Comparison of ENCODE assay signal across 11 cellular contexts in genomic region chr1:44803062-44803311, GRCh38. TPM values are rescaled to one million over a fixed set of nuclear protein-coding genes. Genes with fewer than 3 reads are reported as not detected.
DNase-seq lines count a peak whose midpoint lies in the region; TF ChIP-seq lines count a peak whose summit lies in the region.
"Had no signal": no experiment of that assay in that cellular context is flagged by ENCODE, and none has a peak within 500 bp of the region (broad histone marks: within the 10 kb centered on the region; RNA-seq: fewer than 3 reads in every experiment).

No MANE protein-coding gene starts in this region.

- peak overlapping the region; percentile 90 for H3K27ac Mint-ChIP-seq in activated naive CD4-positive, alpha-beta T cell treated with anti-CD3 and anti-CD28 coated beads, Interleukin-2, amount 50 U/mL, for 24 hours

- H2BK120ac ChIP-seq in mesenchymal stem cell (ENCODE audit: low read depth, low read length), result no peak overlapping the region

- no peak for TF ChIP-seq EP300 in tibial nerve (IDR thresholded peaks at IDR 0.05)

- no peak for TF ChIP-seq CTCF in ascending aorta (IDR thresholded peaks at IDR 0.05)
- TF ChIP-seq CTCF in tibial nerve (IDR thresholded peaks at IDR 0.05), result no peak
- no peak for TF ChIP-seq CTCF in colonic mucosa (IDR thresholded peaks at IDR 0.05)

- WGBS in mesenchymal stem cell, result 99% methylated on average over 6 of the region's 9 CpGs
- 90 to 91% methylated on average over 9 of the region's 9 CpGs for WGBS in tibial nerve, 2 donors

- no peak for TF ChIP-seq POLR2A in tibial nerve (IDR thresholded peaks at IDR 0.05)

- peak overlapping the region; percentile 96 to 99 for H3K27ac ChIP-seq in ascending aorta
- no peak overlapping the region for H3K27ac ChIP-seq in mesenchymal stem cell (ENCODE audit: low read length, poor library complexity, severe bottlenecking)
- H3K27ac ChIP-seq in tibial nerve, result peak overlapping the region; percentile 19 to 100 (median 98)
- no peak overlapping the region for H3K27ac ChIP-seq in colonic mucosa

- H3K9me3 Mint-ChIP-seq in activated naive CD4-positive, alpha-beta T cell treated with anti-CD3 and anti-CD28 coated beads, Interleukin-2, amount 50 U/mL, for 24 hours, result no peaks in the 10 kb centered on the region

- peaks cover 7% of the 10 kb centered on the region for H3K79me1 ChIP-seq in mesenchymal stem cell (replicated peaks; ENCODE audit: low read length, poor library complexity, severe bottlenecking)

- no peaks in the 10 kb centered on the region for H3K27me3 ChIP-seq in ascending aorta
- H3K27me3 ChIP-seq in mesenchymal stem cell (ENCODE audit: control insufficient read depth in 1 of 2, insufficient read depth in 1 of 2, low read length in 2 of 2), result no peaks in the 10 kb centered on the region
- no peaks in the 10 kb centered on the region for H3K27me3 ChIP-seq in tibial nerve
- no peaks in the 10 kb centered on the region for H3K27me3 ChIP-seq in colonic mucosa

- H2BK15ac ChIP-seq in mesenchymal stem cell (ENCODE audit: low read depth, poor library complexity, severe bottlenecking), result no peak overlapping the region

- peak overlapping the region; percentile 4 for H4K8ac ChIP-seq in mesenchymal stem cell (ENCODE audit: low read length)

- H3K4me1 ChIP-seq in ascending aorta (peaks cover 32 to 55% of the 10 kb centered on the region in 2 donors), mesenchymal stem cell (ENCODE audit: control insufficient read depth, insufficient read depth, low read depth, low read length) (peaks cover 61% of the 10 kb centered on the region), tibial nerve (peaks cover 0 to 77% (median 44%) of the 10 kb centered on the region in 4 donors), colonic mucosa (peaks cover 21% of the 10 kb centered on the region)

- intact Hi-C loops in ascending aorta (cut with DNase I), result loop anchor here (5.0 to 10.0 kb wide), 3 partner anchors 144 to 692 kb away; partner anchors contain the start of gene TESK2
- intact Hi-C loops in colonic mucosa (cut with DNase I), result no loop called here

- H2BK5ac ChIP-seq in mesenchymal stem cell (ENCODE audit: low read depth, low read length, poor library complexity, severe bottlenecking), result no peak overlapping the region

- no peak for DNase-seq in activated naive CD4-positive, alpha-beta T cell treated with anti-CD3 and anti-CD28 coated beads, Interleukin-2, amount 50 U/mL, for 16 hours
- DNase-seq in ascending aorta (ENCODE audit: low spot score in 2 of 2), result no peak
- no peak for DNase-seq in mesenchymal stem cell
- DNase-seq in tibial nerve (ENCODE audit: low spot score in 2 of 2), result no peak
- DNase-seq in putamen (ENCODE audit: low spot score), result no peak
- DNase-seq in NCI-H446 treated with DMSO at 0.1 percent for 48 hours (lab: John Stamatoyannopoulos, UW), result no peak
- DNase-seq in colonic mucosa, result no peak
- DNase-seq: activated CD4-positive, alpha-beta T cell treated with anti-CD3 and anti-CD28 coated beads, Interleukin-2, amount 50 U/mL, for 4 hours; OCI-M1; stimulated activated CD4-positive, alpha-beta T cell treated with anti-CD3 and anti-CD28 coated beads, Interleukin-1b, Interleukin-23, amount 100 ng/mL, for 48 hours had no signal

- H3K9ac ChIP-seq in mesenchymal stem cell (ENCODE audit: low read length) (peak overlapping the region; percentile 94), colonic mucosa (ENCODE audit: low read depth in 2 of 2, low read length in 2 of 2) (peak overlapping the region in 1 of 2 donors; percentile 38)

- no peaks in the 10 kb centered on the region for H3K27me3 Mint-ChIP-seq in activated naive CD4-positive, alpha-beta T cell treated with anti-CD3 and anti-CD28 coated beads, Interleukin-2, amount 50 U/mL, for 24 hours

- H3K36me3 ChIP-seq in ascending aorta, result peaks cover 34 to 50% of the 10 kb centered on the region in 2 donors
- peaks cover 52 to 53% of the 10 kb centered on the region in 2 experiments for H3K36me3 ChIP-seq in mesenchymal stem cell (ENCODE audit: control insufficient read depth in 1 of 2, insufficient read depth in 2 of 2, low read depth in 1 of 2, low read length in 2 of 2)
- H3K36me3 ChIP-seq in tibial nerve, result peaks cover 0 to 45% (median 6%) of the 10 kb centered on the region in 3 donors
- H3K36me3 ChIP-seq in colonic mucosa, result peaks cover 13% of the 10 kb centered on the region

- H3K4me3 ChIP-seq in ascending aorta (peak overlapping the region; percentile 85 to 91), mesenchymal stem cell (ENCODE audit: insufficient read depth in 1 of 2, low read depth in 1 of 2, low read length in 2 of 2) (peak overlapping the region in 1 of 2 experiments; percentile 90), tibial nerve (no peak overlapping the region), colonic mucosa (no peak overlapping the region)

- H2BK12ac ChIP-seq in mesenchymal stem cell (ENCODE audit: low read length in 2 of 2), result peak overlapping the region; percentile 49 to 56

- H3K36me3 Mint-ChIP-seq in activated naive CD4-positive, alpha-beta T cell treated with anti-CD3 and anti-CD28 coated beads, Interleukin-2, amount 50 U/mL, for 24 hours, result peaks cover 28% of the 10 kb centered on the region

- H3K23ac ChIP-seq in mesenchymal stem cell (ENCODE audit: low read length in 2 of 2), result peak overlapping the region in 1 of 2 experiments; percentile 10

- peak overlapping the region in 1 of 2 experiments; percentile 86 for H3K14ac ChIP-seq in mesenchymal stem cell (ENCODE audit: low read length in 2 of 2)

- H3K4me2 ChIP-seq in mesenchymal stem cell (ENCODE audit: low read length, poor library complexity, severe bottlenecking), result no peak overlapping the region

- H2AK5ac ChIP-seq in mesenchymal stem cell (ENCODE audit: low read length, severe bottlenecking), result no peak overlapping the region

- peak overlapping the region; percentile 98 for H3K4me3 Mint-ChIP-seq in activated naive CD4-positive, alpha-beta T cell treated with anti-CD3 and anti-CD28 coated beads, Interleukin-2, amount 50 U/mL, for 24 hours

- H3K18ac ChIP-seq in mesenchymal stem cell (ENCODE audit: low read depth in 1 of 2, low read length in 2 of 2), result peak overlapping the region in 1 of 2 experiments; percentile 61

- no peaks in the 10 kb centered on the region for H3K9me3 ChIP-seq in ascending aorta
- H3K9me3 ChIP-seq in mesenchymal stem cell (ENCODE audit: control insufficient read depth, low read length), result no peaks in the 10 kb centered on the region
- H3K9me3 ChIP-seq in tibial nerve, result no peaks in the 10 kb centered on the region
- no peaks in the 10 kb centered on the region for H3K9me3 ChIP-seq in colonic mucosa

- H2AFZ ChIP-seq in mesenchymal stem cell (ENCODE audit: low read depth, low read length), result no peak overlapping the region

- H3K4me1 Mint-ChIP-seq in activated naive CD4-positive, alpha-beta T cell treated with anti-CD3 and anti-CD28 coated beads, Interleukin-2, amount 50 U/mL, for 24 hours, result peaks cover 51% of the 10 kb centered on the region

- peak overlapping the region; percentile 45 for H4K91ac ChIP-seq in mesenchymal stem cell (ENCODE audit: low read length)

- no peak overlapping the region for H3K4ac ChIP-seq in mesenchymal stem cell (ENCODE audit: low read depth in 1 of 2, low read length in 2 of 2)

RNA-seq across cellular contexts. Expression of gene PLK3, which starts 2.8 kb away (rescaled TPM):
- 107 TPM for total RNA-seq in ascending aorta
- polyA plus RNA-seq in mesenchymal stem cell (2013, experiment 1 of 2), result 28.1 TPM
- polyA plus RNA-seq in mesenchymal stem cell (2013, experiment 2 of 2), result 26.8 TPM
- 10 to 100 TPM; 10.6 to 29.3 (median 26.3) TPM for total RNA-seq in tibial nerve
- total RNA-seq in colonic mucosa, result 1 to 10 TPM; 7.7 to 8.8 TPM

RNA-seq across cellular contexts. Expression of gene DYNLT4, which starts 4.2 kb away (rescaled TPM):
- total RNA-seq in ascending aorta, result not detected
- polyA plus RNA-seq in mesenchymal stem cell (2013, experiment 1 of 2), result 0.08 TPM
- 0.11 TPM for polyA plus RNA-seq in mesenchymal stem cell (2013, experiment 2 of 2)
- 1 to 10 TPM in 2 of 4 donors, not detected in 2; 2.5 to 3.3 TPM for total RNA-seq in tibial nerve
- under 1 TPM; 0.35 to 0.56 TPM for total RNA-seq in colonic mucosa

RNA-seq across cellular contexts. Expression of gene BTBD19, which starts 5.3 kb away (rescaled TPM):
- total RNA-seq in ascending aorta (15.1 TPM), tibial nerve (10 to 100 TPM; 14.9 to 50.0 (median 25.5) TPM), colonic mucosa (1 to 10 TPM; 1.6 to 2.5 TPM)
- 22.8 TPM for polyA plus RNA-seq in mesenchymal stem cell (2013, experiment 1 of 2)
- polyA plus RNA-seq in mesenchymal stem cell (2013, experiment 2 of 2), result 20.2 TPM

RNA-seq across cellular contexts. Expression of gene BEST4, which starts 15.0 kb away (rescaled TPM):
- total RNA-seq in ascending aorta (not detected), tibial nerve (under 1 TPM in 2 of 4 donors, not detected in 2; 0.21 to 0.98 TPM), colonic mucosa (10 to 100 TPM; 26.0 to 58.9 TPM)
- 0.10 TPM for polyA plus RNA-seq in mesenchymal stem cell (2013, experiment 1 of 2)
- 0.05 TPM for polyA plus RNA-seq in mesenchymal stem cell (2013, experiment 2 of 2)

RNA-seq across cellular contexts. Expression of gene RPS8, which starts 27.6 kb away (rescaled TPM):
- total RNA-seq in ascending aorta, result 1,693 TPM
- 4,725 TPM for polyA plus RNA-seq in mesenchymal stem cell (2013, experiment 1 of 2)
- 4,884 TPM for polyA plus RNA-seq in mesenchymal stem cell (2013, experiment 2 of 2)
- total RNA-seq in tibial nerve, result 1,000 to 10,000 TPM; 2,048 to 2,345 (median 2,235) TPM
- 1,000 to 10,000 TPM; 1,574 to 1,589 TPM for total RNA-seq in colonic mucosa

Comparison
In these comparisons a context has a peak if more than half of its experiments do, and no peak if none do; other contexts are left out.
1. H3K27ac ChIP-seq: peak in ascending aorta (2 of 2) and tibial nerve (4 of 4); none in mesenchymal stem cell (single experiment) and colonic mucosa (single experiment).
2. H3K4me3 ChIP-seq: peak in ascending aorta (2 of 2); none in tibial nerve (0 of 4) and colonic mucosa (single experiment).